1 cellular context compared by ENCODE assay signal in genomic region chr13:82480415-82480814, GRCh38.
TF ChIP-seq lines count a peak whose summit lies in the region.

No MANE protein-coding gene starts in this region.

TF ChIP-seq in GM23338, 12 proteins besides CTCF, POLR2A, EP300 and RAD21 (continued from another document):
- TF ChIP-seq ZNF462 (CRISPR knock-in tag; IDR thresholded peaks at IDR 0.05) = no peak
- no peak for TF ChIP-seq EZH2 (IDR thresholded peaks at IDR 0.05; ENCODE audit: low read depth, unreplicated experiment)
- no peak for TF ChIP-seq NANOG (IDR thresholded peaks at IDR 0.05; ENCODE audit: borderline replicate concordance)
- no peak for TF ChIP-seq EZH2phosphoT487 (IDR thresholded peaks at IDR 0.05; ENCODE audit: unreplicated experiment)
- TF ChIP-seq ETS1 (IDR thresholded peaks at IDR 0.05) = no peak
- TF ChIP-seq REST (IDR thresholded peaks at IDR 0.05; ENCODE audit: unreplicated experiment) = no peak
- TF ChIP-seq STAT1 (IDR thresholded peaks at IDR 0.05; ENCODE audit: unreplicated experiment) = no peak
